In genomic region chr4:72929596-72930274, GRCh38 we compare ENCODE assay signal across 7 cellular contexts.
A peak's percentile ranks its signal among the peaks of the same experiment; 100 is the strongest.
DNase-seq lines count a peak whose midpoint lies in the region; TF ChIP-seq lines count a peak whose summit lies in the region.
"Not testable (repeated sequence)": the region's sequence is repeated elsewhere in the genome, so short reads cannot be mapped to it uniquely, and the experiment has no call there.

No MANE protein-coding gene starts in this region.

- intact Hi-C loops in PC-9 (cut with micrococcal nuclease; ENCODE audit: unreplicated experiment): not testable (repeated sequence)

- H3K4me1 ChIP-seq in PC-9 (replicated peaks; ENCODE audit: insufficient read depth): peaks cover 22% of the 10 kb centered on the region
- not testable (repeated sequence) for H3K4me1 ChIP-seq in trophoblast cell (ENCODE audit: control insufficient read depth in 1 of 2, insufficient read depth in 2 of 2, low read length in 2 of 2)

- not testable (repeated sequence) for H3K4me1 Mint-ChIP-seq in type B pancreatic cell (ENCODE audit: unreplicated experiment)

- not testable (repeated sequence) for H4K8ac ChIP-seq in trophoblast cell (ENCODE audit: low read depth, low read length)

- H3K79me1 ChIP-seq in trophoblast cell (ENCODE audit: low read length): not testable (repeated sequence)

- not testable (repeated sequence) for H3K23ac ChIP-seq in trophoblast cell (ENCODE audit: low read length)

- not testable (repeated sequence) for H3K4me3 ChIP-seq in PC-9; trophoblast cell (ENCODE audit: low read depth, low read length)

- H3K9me3 Mint-ChIP-seq in type B pancreatic cell: peaks cover 14% of the 10 kb centered on the region

- no CpG with 5 or more reads among the region's 10 CpGs for WGBS in trophoblast cell (ENCODE audit: extremely low coverage, insufficient coverage, insufficient read length)

- H4K12ac ChIP-seq in trophoblast cell (ENCODE audit: low read depth, low read length): not testable (repeated sequence)

- H2BK120ac ChIP-seq in trophoblast cell (ENCODE audit: insufficient read depth, low read length, poor library complexity): not testable (repeated sequence)

- not testable (repeated sequence) for H2BK5ac ChIP-seq in trophoblast cell (ENCODE audit: low read depth, low read length, poor library complexity)

- TF ChIP-seq CTCF in C4-2B (conservative IDR thresholded peaks at IDR 0.05); PC-9 (conservative IDR thresholded peaks at IDR 0.05); VCaP (conservative IDR thresholded peaks at IDR 0.05); type B pancreatic cell (conservative IDR thresholded peaks at IDR 0.05): not testable (repeated sequence)

- not testable (repeated sequence) for H3K36me3 ChIP-seq in PC-9 (ENCODE audit: low read depth); trophoblast cell (ENCODE audit: control insufficient read depth in 1 of 2, insufficient read depth in 2 of 2, low read length in 2 of 2)

- not testable (repeated sequence) for H4K91ac ChIP-seq in trophoblast cell (ENCODE audit: low read depth, low read length)

- H3K18ac ChIP-seq in trophoblast cell (ENCODE audit: low read length): not testable (repeated sequence)

- H3K14ac ChIP-seq in trophoblast cell (ENCODE audit: low read length): not testable (repeated sequence)

- H3K9me2 ChIP-seq in PC-9 (ENCODE audit: insufficient read depth): not testable (repeated sequence)

- not testable (repeated sequence) for H3K4ac ChIP-seq in trophoblast cell (ENCODE audit: low read depth, low read length)

- H3K36me3 Mint-ChIP-seq in type B pancreatic cell: not testable (repeated sequence)

- not testable (repeated sequence) for H2BK12ac ChIP-seq in trophoblast cell (ENCODE audit: low read length)

- POLR2A ChIA-PET in PC-9 (lab: Charles Lee; ENCODE audit: unreplicated experiment): not testable (repeated sequence)

- DNase-seq in ELF-1 (ENCODE audit: low read depth, low spot score) (peak; percentile 19), PC-9 (peak; percentile 63 to 73), foreskin melanocyte (peak; percentile 35), trophoblast cell (peak; percentile 68 to 80)
- not testable (repeated sequence) for DNase-seq in type B pancreatic cell (ENCODE audit: extremely low spot score, unreplicated experiment)

- not testable (repeated sequence) for H3K9ac ChIP-seq in trophoblast cell (ENCODE audit: low read length)

- H3K4me3 Mint-ChIP-seq in type B pancreatic cell: peak overlapping the region; percentile 60

- H3F3A ChIP-seq in PC-9 (ENCODE audit: insufficient read depth, low read depth): not testable (repeated sequence)

- H3K9me3 ChIP-seq in PC-9 (ENCODE audit: insufficient read depth, low read depth); trophoblast cell (ENCODE audit: insufficient read depth, low read depth, low read length): not testable (repeated sequence)

- BruUV-seq in PC-9 (replicated peaks; lab: Mats Ljungman, UMichigan): not testable (repeated sequence)

- peak overlapping the region; percentile 48 for H3K27ac Mint-ChIP-seq in type B pancreatic cell

- H3K79me2 ChIP-seq in PC-9 (ENCODE audit: low read depth); trophoblast cell (ENCODE audit: control insufficient read depth, insufficient read depth, low read length, poor library complexity): not testable (repeated sequence)

- not testable (repeated sequence) for H4K20me1 ChIP-seq in PC-9 (ENCODE audit: insufficient read depth)

- CTCF ChIA-PET in PC-9 (lab: Charles Lee): not testable (repeated sequence)

- H3K27me3 ChIP-seq in PC-9 (ENCODE audit: insufficient read depth, low read depth); trophoblast cell (ENCODE audit: insufficient read depth, low read length): not testable (repeated sequence)

- H3K27ac ChIP-seq in C4-2B (peak overlapping the region; percentile 15; the same call in 1 of the 2 replicates), PC-9 (peak overlapping the region; percentile 41; the same call in 1 of the 2 replicates), VCaP (peak overlapping the region; percentile 47)
- H3K27ac ChIP-seq in trophoblast cell (ENCODE audit: low read depth, low read length): not testable (repeated sequence)

- H3K27me3 Mint-ChIP-seq in type B pancreatic cell: not testable (repeated sequence)

- H2AFZ ChIP-seq in PC-9; trophoblast cell (ENCODE audit: insufficient read depth, low read length, poor library complexity): not testable (repeated sequence)

- H3K4me2 ChIP-seq in PC-9: peak overlapping the region; percentile 49; the same call in 1 of the 2 replicates
- H3K4me2 ChIP-seq in trophoblast cell (ENCODE audit: low read length): not testable (repeated sequence)

- not testable (repeated sequence) for H2AK5ac ChIP-seq in trophoblast cell (ENCODE audit: low read length)
